In the genomic region with DNA sequence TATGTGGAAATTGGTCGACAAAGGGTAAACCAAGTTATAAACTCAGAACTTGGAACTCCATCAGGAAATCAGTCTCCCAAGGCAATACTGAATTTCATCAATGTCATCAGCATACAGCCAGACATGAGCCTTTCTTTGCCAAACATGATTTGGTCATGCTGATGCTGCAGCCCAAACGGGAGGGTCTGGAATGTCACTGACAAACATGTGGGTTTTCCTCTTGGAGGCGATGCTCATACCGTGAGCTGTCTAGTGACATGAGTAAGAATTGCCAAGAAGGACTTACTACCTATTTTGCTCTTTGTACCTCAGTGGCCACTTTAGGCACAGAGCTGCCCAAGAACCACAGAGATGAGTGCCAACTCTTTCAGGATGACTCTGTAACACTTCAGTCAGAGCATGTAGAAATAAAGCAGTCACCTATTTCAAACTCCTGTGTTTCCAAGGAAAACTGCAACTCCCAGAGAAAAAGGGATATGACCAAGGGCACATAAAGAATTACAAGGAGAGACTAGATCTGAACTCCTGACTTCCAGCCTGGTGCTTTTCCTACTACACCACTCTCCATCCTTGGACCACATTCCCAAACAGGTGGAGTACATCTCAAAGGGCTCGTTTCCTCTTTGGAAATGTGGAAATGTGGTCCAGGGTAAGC, we compare ENCODE assay signal across 26 cellular contexts. TPM values are rescaled to one million over a fixed set of nuclear protein-coding genes. Genes with fewer than 3 reads are reported as not detected.
"Had no signal": no experiment of that assay in that cellular context is flagged by ENCODE, and none has a peak within 500 bp of the region (broad histone marks: within the 10 kb centered on the region; RNA-seq: fewer than 3 reads in every experiment).

No MANE protein-coding gene starts in this region.

- H3K36me3 ChIP-seq: gastrocnemius medialis, heart right ventricle, neutrophil, right atrium auricular region, sigmoid colon, tibial artery, upper lobe of left lung, uterus had no signal

- H3K9me3 ChIP-seq: gastrocnemius medialis, heart right ventricle, neutrophil, right atrium auricular region, sigmoid colon, tibial artery, upper lobe of left lung, uterus had no signal

- DNase-seq: cortex of kidney; dorsolateral prefrontal cortex; effector memory CD4-positive, alpha-beta T cell; gastrocnemius medialis; heart right ventricle; hypothalamus; islet precursor cell; mammary epithelial cell; naive thymus-derived CD8-positive, alpha-beta T cell; posterior cingulate gyrus; sigmoid colon; small intestine; stimulated activated CD4-positive, alpha-beta T cell treated with anti-CD3 and anti-CD28 coated beads, Interleukin-12 subunit alpha, Interleukin-12 subunit beta, amount 100 ng/mL, for 4 hours; tibial artery; upper lobe of left lung; uterus had no signal

- H3K27ac ChIP-seq: dorsolateral prefrontal cortex, gastrocnemius medialis, heart right ventricle, neutrophil, right atrium auricular region, sigmoid colon, tibial artery, upper lobe of left lung, uterus had no signal

- H3K27me3 ChIP-seq: gastrocnemius medialis, right atrium auricular region, sigmoid colon, upper lobe of left lung, uterus had no signal

- H3K4me1 ChIP-seq: gastrocnemius medialis, right atrium auricular region, tibial artery, upper lobe of left lung, uterus had no signal

- H3K4me3 ChIP-seq: dorsolateral prefrontal cortex, gastrocnemius medialis, heart right ventricle, right atrium auricular region, sigmoid colon, tibial artery, upper lobe of left lung, uterus had no signal

- ATAC-seq: esophagus mucosa; gastrocnemius medialis; heart right ventricle; left lobe of liver; naive thymus-derived CD8-positive, alpha-beta T cell; stimulated activated memory B cell treated with anti-CD40 and anti-IgM and Interleukin-4, amounts not matched to agents 10 μg/mL and 1 μg/mL and 100 μg/mL, for 72 hours had no signal

RNA-seq across cellular contexts. Expression of gene MRGPRX2, which starts 24.3 kb away (rescaled TPM):
- total RNA-seq: dorsolateral prefrontal cortex; esophagus mucosa; fibroblast of villous mesenchyme; gastrocnemius medialis; left lobe of liver; mammary epithelial cell; mononuclear cell; naive thymus-derived CD8-positive, alpha-beta T cell; osteocyte; right atrium auricular region; sigmoid colon; temporal lobe had no signal
- polyA plus RNA-seq: heart right ventricle; mammary epithelial cell; naive thymus-derived CD8-positive, alpha-beta T cell; neural cell; sigmoid colon had no signal
